9 cellular contexts compared by ENCODE assay signal in genomic region chr14:58281969-58282368, GRCh38. TPM values are rescaled to one million over a fixed set of nuclear protein-coding genes. Genes with fewer than 3 reads are reported as not detected.
DNase-seq lines count a peak whose midpoint lies in the region; ATAC-seq and TF ChIP-seq lines count a peak whose summit lies in the region.
"Had no signal": no experiment of that assay in that cellular context is flagged by ENCODE, and none has a peak within 500 bp of the region (broad histone marks: within the 10 kb centered on the region; RNA-seq: fewer than 3 reads in every experiment).

No MANE protein-coding gene starts in this region.

- ATAC-seq in CD4-positive, CD25-positive, alpha-beta regulatory T cell (ENCODE audit: low read depth in 2 of 2) = no peak
- ATAC-seq in activated CD8-positive, alpha-beta T cell treated with anti-CD3 and anti-CD28 coated beads for 36 hours = no peak
- ATAC-seq in foreskin keratinocyte (no peak), esophagus mucosa (no peak), GM18520 (IDR thresholded peaks at IDR 0.05; ENCODE audit: unreplicated experiment) (no peak)

- H3K4me3 Mint-ChIP-seq in CD4-positive, CD25-positive, alpha-beta regulatory T cell = peak overlapping the region in 2 of 4 donors; percentile 53 to 75
- peak overlapping the region; percentile 59 for H3K4me3 Mint-ChIP-seq in activated CD8-positive, alpha-beta T cell treated with anti-CD3 and anti-CD28 coated beads for 36 hours
- no peak overlapping the region for H3K4me3 Mint-ChIP-seq in progenitor cell of endocrine pancreas (ENCODE audit: low read depth)

- peaks cover 30 to 74% (median 51%) of the 10 kb centered on the region in 4 donors for H3K4me1 Mint-ChIP-seq in CD4-positive, CD25-positive, alpha-beta regulatory T cell
- peaks cover 63% of the 10 kb centered on the region for H3K4me1 Mint-ChIP-seq in activated CD8-positive, alpha-beta T cell treated with anti-CD3 and anti-CD28 coated beads for 36 hours (ENCODE audit: low read depth)
- peaks cover 17% of the 10 kb centered on the region for H3K4me1 Mint-ChIP-seq in progenitor cell of endocrine pancreas (ENCODE audit: low read depth)

- H3K27ac Mint-ChIP-seq in CD4-positive, CD25-positive, alpha-beta regulatory T cell = peak overlapping the region; percentile 87 to 96 (median 89)
- peak overlapping the region; percentile 96 for H3K27ac Mint-ChIP-seq in activated CD8-positive, alpha-beta T cell treated with anti-CD3 and anti-CD28 coated beads for 36 hours
- H3K27ac Mint-ChIP-seq in progenitor cell of endocrine pancreas = peak overlapping the region; percentile 91

- POLR2A ChIA-PET in activated CD8-positive, alpha-beta T cell treated with anti-CD3 and anti-CD28 coated beads for 36 hours (lab: Charles Lee) = interaction anchor here (0.6 to 1.1 kb wide), 2 partner anchors 12 to 13 kb away, joined by 4 read pairs; no protein-coding TSS in a partner anchor

- no peaks in the 10 kb centered on the region for H3K27me3 ChIP-seq in CD4-positive, CD25-positive, alpha-beta regulatory T cell (ENCODE audit: control insufficient read depth, insufficient read depth, low read length)
- no peaks in the 10 kb centered on the region for H3K27me3 ChIP-seq in foreskin keratinocyte

- H3K4me3 ChIP-seq in CD4-positive, CD25-positive, alpha-beta regulatory T cell (ENCODE audit: low read depth, low read length) = peak overlapping the region; percentile 55

- no peaks in the 10 kb centered on the region for H3K27me3 Mint-ChIP-seq in CD4-positive, CD25-positive, alpha-beta regulatory T cell
- H3K27me3 Mint-ChIP-seq in activated CD8-positive, alpha-beta T cell treated with anti-CD3 and anti-CD28 coated beads for 36 hours = no peaks in the 10 kb centered on the region
- no peaks in the 10 kb centered on the region for H3K27me3 Mint-ChIP-seq in progenitor cell of endocrine pancreas

- H3K9me3 ChIP-seq in CD4-positive, CD25-positive, alpha-beta regulatory T cell (ENCODE audit: control insufficient read depth in 2 of 2, low read length in 2 of 2) = no peaks in the 10 kb centered on the region

- H3K27ac ChIP-seq in CD4-positive, CD25-positive, alpha-beta regulatory T cell (ENCODE audit: insufficient read depth, low read length, poor library complexity, severe bottlenecking) = peak overlapping the region; percentile 80
- H3K27ac ChIP-seq in foreskin keratinocyte = peak overlapping the region; percentile 13

- TF ChIP-seq CTCF in activated CD8-positive, alpha-beta T cell treated with anti-CD3 and anti-CD28 coated beads for 36 hours (IDR thresholded peaks at IDR 0.05) = no peak
- TF ChIP-seq CTCF in foreskin keratinocyte (conservative IDR thresholded peaks at IDR 0.05) = no peak
- TF ChIP-seq CTCF in progenitor cell of endocrine pancreas (IDR thresholded peaks at IDR 0.05; ENCODE audit: unreplicated experiment) = no peak

- no peak for DNase-seq in CD4-positive, CD25-positive, alpha-beta regulatory T cell
- DNase-seq in activated CD8-positive, alpha-beta T cell treated with anti-CD3 and anti-CD28 coated beads for 36 hours = no peak
- DNase-seq in foreskin keratinocyte (no peak), progenitor cell of endocrine pancreas (ENCODE audit: low spot score, unreplicated experiment) (no peak), NCI-H1092 (lab: John Stamatoyannopoulos, UW) (no peak), erythroblast (lab: John Stamatoyannopoulos, UW) (no peak)
- DNase-seq: NCI-H2081 had no signal

- TF ChIP-seq POLR2A in erythroblast (IDR thresholded peaks at IDR 0.05; ENCODE audit: low read length) = no peak

- H3K4me1 ChIP-seq in CD4-positive, CD25-positive, alpha-beta regulatory T cell (ENCODE audit: control insufficient read depth, insufficient read depth, low read length, poor library complexity, severe bottlenecking) = peaks cover 29% of the 10 kb centered on the region
- H3K4me1 ChIP-seq in foreskin keratinocyte = peaks cover 13% of the 10 kb centered on the region

- peaks cover 45% of the 10 kb centered on the region for H3K36me3 Mint-ChIP-seq in CD4-positive, CD25-positive, alpha-beta regulatory T cell
- H3K36me3 Mint-ChIP-seq in activated CD8-positive, alpha-beta T cell treated with anti-CD3 and anti-CD28 coated beads for 36 hours (ENCODE audit: low read depth) = peaks cover 76% of the 10 kb centered on the region
- H3K36me3 Mint-ChIP-seq in progenitor cell of endocrine pancreas (ENCODE audit: insufficient read depth) = peaks cover 19% of the 10 kb centered on the region

- CTCF ChIA-PET in activated CD8-positive, alpha-beta T cell treated with anti-CD3 and anti-CD28 coated beads for 36 hours (lab: Charles Lee) = no interaction called here

- H3K9me3 Mint-ChIP-seq in CD4-positive, CD25-positive, alpha-beta regulatory T cell = no peaks in the 10 kb centered on the region
- H3K9me3 Mint-ChIP-seq in activated CD8-positive, alpha-beta T cell treated with anti-CD3 and anti-CD28 coated beads for 36 hours = no peaks in the 10 kb centered on the region
- no peaks in the 10 kb centered on the region for H3K9me3 Mint-ChIP-seq in progenitor cell of endocrine pancreas (ENCODE audit: low read depth)

- peaks cover 59% of the 10 kb centered on the region for H3K36me3 ChIP-seq in CD4-positive, CD25-positive, alpha-beta regulatory T cell (ENCODE audit: control insufficient read depth, insufficient read depth, low read length)

- intact Hi-C loops in activated CD8-positive, alpha-beta T cell treated with anti-CD3 and anti-CD28 coated beads for 36 hours (cut with micrococcal nuclease) = loop anchor here (5.0 kb wide), 1 partner anchor 35 kb away; no protein-coding TSS in a partner anchor

RNA-seq across cellular contexts. Expression of gene ARID4A, which starts 16.4 kb away (rescaled TPM):
- total RNA-seq in CD4-positive, CD25-positive, alpha-beta regulatory T cell = 102 TPM
- polyA plus RNA-seq in CD4-positive, CD25-positive, alpha-beta regulatory T cell = 10 to 100 TPM; 23.3 to 30.4 (median 24.8) TPM
- total RNA-seq in activated CD8-positive, alpha-beta T cell treated with anti-CD3 and anti-CD28 coated beads for 36 hours = 10 to 100 TPM; 22.1 to 22.4 TPM
- total RNA-seq in foreskin keratinocyte (6.2 and 6.4 TPM in 2 replicates), progenitor cell of endocrine pancreas (31.5 and 35.1 TPM in 2 replicates), esophagus mucosa (9.5 TPM)
- polyA plus RNA-seq in foreskin keratinocyte = 0.94 and 1.1 TPM in 2 replicates

RNA-seq across cellular contexts. Expression of gene PSMA3, which starts 37.3 kb away (rescaled TPM):
- total RNA-seq in CD4-positive, CD25-positive, alpha-beta regulatory T cell = 137 TPM
- 100 to 1,000 TPM; 187 to 218 (median 191) TPM for polyA plus RNA-seq in CD4-positive, CD25-positive, alpha-beta regulatory T cell
- total RNA-seq in activated CD8-positive, alpha-beta T cell treated with anti-CD3 and anti-CD28 coated beads for 36 hours = 100 to 1,000 TPM; 378 to 401 TPM
- total RNA-seq in foreskin keratinocyte (147 and 155 TPM in 2 replicates), progenitor cell of endocrine pancreas (197 and 216 TPM in 2 replicates), esophagus mucosa (142 TPM)
- 165 and 183 TPM in 2 replicates for polyA plus RNA-seq in foreskin keratinocyte
